9 cellular contexts compared by ENCODE assay signal in the genomic region with DNA sequence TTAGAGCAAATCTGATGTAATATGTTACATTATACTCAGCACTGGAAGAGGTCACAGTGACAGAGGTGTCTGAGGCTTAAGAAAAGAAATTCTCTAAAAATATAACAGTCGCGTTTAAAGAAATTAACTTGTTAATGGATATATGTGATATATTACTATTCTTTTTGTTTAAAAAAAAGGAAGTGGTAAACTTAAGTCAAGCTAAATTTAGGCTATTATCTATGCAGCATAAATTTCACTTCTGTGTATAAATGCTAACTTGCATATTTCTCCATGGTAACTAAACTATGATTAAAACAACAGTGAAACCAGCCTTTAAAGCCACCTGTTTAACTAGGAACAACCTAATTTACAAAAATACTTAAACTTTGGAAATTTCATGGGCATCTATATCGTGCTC.
A peak's percentile ranks its signal among the peaks of the same experiment; 100 is the strongest.
DNase-seq lines count a peak whose midpoint lies in the region; ATAC-seq lines count a peak whose summit lies in the region.
"Had no signal": no experiment of that assay in that cellular context is flagged by ENCODE, and none has a peak within 500 bp of the region (broad histone marks: within the 10 kb centered on the region; RNA-seq: fewer than 3 reads in every experiment).

No MANE protein-coding gene starts in this region.

- peaks cover 78% of the 10 kb centered on the region for H3K4me1 Mint-ChIP-seq in activated naive CD4-positive, alpha-beta T cell treated with anti-CD3 and anti-CD28 coated beads, Interleukin-2, amount 50 U/mL, for 24 hours
- H3K4me1 Mint-ChIP-seq in activated naive CD4-positive, alpha-beta T cell treated with anti-CD3 and anti-CD28 coated beads, Interleukin-2, amount 10 ng/mL, durations not matched to agents 7 days and 5 days = peaks cover 44% of the 10 kb centered on the region
- H3K4me1 Mint-ChIP-seq in stimulated activated naive CD8-positive, alpha-beta T cell treated with anti-CD3 and anti-CD28 coated beads, Interleukin-15, amount 100 ng/mL, for 72 hours = peaks cover 72% of the 10 kb centered on the region

- H3K27me3 ChIP-seq in MG63 = no peaks in the 10 kb centered on the region

- peak overlapping the region; percentile 80 for H3K4me3 Mint-ChIP-seq in activated naive CD4-positive, alpha-beta T cell treated with anti-CD3 and anti-CD28 coated beads, Interleukin-2, amount 50 U/mL, for 24 hours
- no peak overlapping the region for H3K4me3 Mint-ChIP-seq in activated naive CD4-positive, alpha-beta T cell treated with anti-CD3 and anti-CD28 coated beads, Interleukin-2, amount 10 ng/mL, durations not matched to agents 7 days and 5 days
- H3K4me3 Mint-ChIP-seq in stimulated activated naive CD8-positive, alpha-beta T cell treated with anti-CD3 and anti-CD28 coated beads, Interleukin-15, amount 100 ng/mL, for 72 hours = peak overlapping the region; percentile 67 to 74

- H3K36me3 Mint-ChIP-seq in activated naive CD4-positive, alpha-beta T cell treated with anti-CD3 and anti-CD28 coated beads, Interleukin-2, amount 50 U/mL, for 24 hours = peaks cover 10% of the 10 kb centered on the region
- H3K36me3 Mint-ChIP-seq in activated naive CD4-positive, alpha-beta T cell treated with anti-CD3 and anti-CD28 coated beads, Interleukin-2, amount 10 ng/mL, durations not matched to agents 7 days and 5 days = peaks cover 9% of the 10 kb centered on the region

- CTCF ChIA-PET in activated naive CD4-positive, alpha-beta T cell treated with anti-CD3 and anti-CD28 coated beads, Interleukin-2, amount 10 ng/mL, durations not matched to agents 7 days and 5 days (lab: Charles Lee) = interaction anchor here (1.2 kb wide), 1 partner anchor 11 kb away, joined by 3 read pairs; no protein-coding TSS in a partner anchor

- no peaks in the 10 kb centered on the region for H3K9me3 ChIP-seq in MG63

- no peaks in the 10 kb centered on the region for H3K36me3 ChIP-seq in MG63

- H3K27ac Mint-ChIP-seq in activated naive CD4-positive, alpha-beta T cell treated with anti-CD3 and anti-CD28 coated beads, Interleukin-2, amount 50 U/mL, for 24 hours = peak overlapping the region; percentile 99
- H3K27ac Mint-ChIP-seq in activated naive CD4-positive, alpha-beta T cell treated with anti-CD3 and anti-CD28 coated beads, Interleukin-2, amount 10 ng/mL, durations not matched to agents 7 days and 5 days = no peak overlapping the region
- H3K27ac Mint-ChIP-seq in stimulated activated naive CD8-positive, alpha-beta T cell treated with anti-CD3 and anti-CD28 coated beads, Interleukin-15, amount 100 ng/mL, for 72 hours = peak overlapping the region; percentile 97

- ATAC-seq in HG02885 (IDR thresholded peaks at IDR 0.05; ENCODE audit: poor library complexity, unreplicated experiment) (peak; percentile 83), left colon (no peak)
- peak; percentile 47 for ATAC-seq in stimulated activated naive CD8-positive, alpha-beta T cell treated with anti-CD3 and anti-CD28 coated beads, Interleukin-15, amount 100 ng/mL, for 72 hours

- no peaks in the 10 kb centered on the region for H3K27me3 Mint-ChIP-seq in activated naive CD4-positive, alpha-beta T cell treated with anti-CD3 and anti-CD28 coated beads, Interleukin-2, amount 50 U/mL, for 24 hours
- H3K27me3 Mint-ChIP-seq in activated naive CD4-positive, alpha-beta T cell treated with anti-CD3 and anti-CD28 coated beads, Interleukin-2, amount 10 ng/mL, durations not matched to agents 7 days and 5 days = peaks cover 9% of the 10 kb centered on the region
- no peaks in the 10 kb centered on the region for H3K27me3 Mint-ChIP-seq in stimulated activated naive CD8-positive, alpha-beta T cell treated with anti-CD3 and anti-CD28 coated beads, Interleukin-15, amount 100 ng/mL, for 72 hours

- intact Hi-C loops in left colon (cut with DNase I, micrococcal nuclease) = loop anchor here in 1 of 2 donors (10.0 kb wide), 1 partner anchor 183 kb away; no protein-coding TSS in a partner anchor

- H3K4me3 ChIP-seq in MG63 = no peak overlapping the region

- DNase-seq in activated naive CD4-positive, alpha-beta T cell treated with anti-CD3 and anti-CD28 coated beads, Interleukin-2, amount 10 ng/mL, durations not matched to agents 7 days and 5 days = no peak
- DNase-seq in NOMO-1 treated with dmso at 0.1 percent for 144 hours (lab: John Stamatoyannopoulos, UW; ENCODE audit: unreplicated experiment) (peak; percentile 29), NCI-H446 treated with DMSO at 0.1 percent for 48 hours (lab: John Stamatoyannopoulos, UW) (no peak), left colon (no peak), MG63 (no peak)
- DNase-seq in stimulated activated naive CD8-positive, alpha-beta T cell treated with anti-CD3 and anti-CD28 coated beads, Interleukin-15, amount 100 ng/mL, for 72 hours = no peak
- DNase-seq: stimulated activated CD4-positive, alpha-beta T cell treated with anti-CD3 and anti-CD28 coated beads, Interleukin-4, amount 100 ng/mL, for 24 hours had no signal

- H3K9me3 Mint-ChIP-seq in activated naive CD4-positive, alpha-beta T cell treated with anti-CD3 and anti-CD28 coated beads, Interleukin-2, amount 50 U/mL, for 24 hours = no peaks in the 10 kb centered on the region
- no peaks in the 10 kb centered on the region for H3K9me3 Mint-ChIP-seq in activated naive CD4-positive, alpha-beta T cell treated with anti-CD3 and anti-CD28 coated beads, Interleukin-2, amount 10 ng/mL, durations not matched to agents 7 days and 5 days
- no peaks in the 10 kb centered on the region for H3K9me3 Mint-ChIP-seq in stimulated activated naive CD8-positive, alpha-beta T cell treated with anti-CD3 and anti-CD28 coated beads, Interleukin-15, amount 100 ng/mL, for 72 hours
